In genomic region chr6:21305827-21306469, GRCh38 we compare ENCODE assay signal across 1 cellular context.
TF ChIP-seq lines count a peak whose summit lies in the region.

No MANE protein-coding gene starts in this region.

TF ChIP-seq in HEK293, 187 proteins besides CTCF, POLR2A, EP300 and RAD21 (continued from another document):
- TF ChIP-seq ZNF292 (tag by site-specific recombination; IDR thresholded peaks at IDR 0.05; ENCODE audit: borderline replicate concordance, low read depth) = no peak
- TF ChIP-seq ZNF423 (tag by site-specific recombination; IDR thresholded peaks at IDR 0.05) = no peak
- 0 out of 2 replicates have a peak, but pooled peaks have one; percentile 23 for TF ChIP-seq ZEB2 (tag by site-specific recombination; IDR thresholded peaks at IDR 0.05)
- no peak for TF ChIP-seq ZNF48 (tag by site-specific recombination; IDR thresholded peaks at IDR 0.05)
- no peak for TF ChIP-seq ZNF2 (tag by site-specific recombination; IDR thresholded peaks at IDR 0.05)
- TF ChIP-seq SCRT2 (tag by site-specific recombination; IDR thresholded peaks at IDR 0.05) = no peak
- TF ChIP-seq GLI2 (tag by site-specific recombination; IDR thresholded peaks at IDR 0.05; ENCODE audit: borderline replicate concordance, low read depth) = no peak
